1 cellular context compared by ENCODE assay signal in genomic region chr10:114077347-114077746, GRCh38.
TF ChIP-seq lines count a peak whose summit lies in the region.

No MANE protein-coding gene starts in this region.

TF ChIP-seq in GM23338, 12 proteins besides CTCF, POLR2A, EP300 and RAD21 (continued from another document):
- no peak for TF ChIP-seq ZNF462 (CRISPR knock-in tag; IDR thresholded peaks at IDR 0.05)
TF ChIP-seq in GM23338: peak in this region for 0.
